7 cellular contexts compared by ENCODE assay signal in genomic region chr9:133149130-133150015, GRCh38. TPM values are rescaled to one million over a fixed set of nuclear protein-coding genes. Genes with fewer than 3 reads are reported as not detected.
DNase-seq lines count a peak whose midpoint lies in the region; ATAC-seq and TF ChIP-seq lines count a peak whose summit lies in the region.

No MANE protein-coding gene starts in this region.

- no peaks in the 10 kb centered on the region for H3K9me3 Mint-ChIP-seq in T-helper 1 cell treated with Interleukin-12 subunit alpha and Interleukin-12 subunit beta and Interleukin-4 antibody, amounts not matched to agents 30 μg/mL and 1 μg/mL, for 36 hours

- no peaks in the 10 kb centered on the region for H3K27me3 Mint-ChIP-seq in T-helper 1 cell treated with Interleukin-12 subunit alpha and Interleukin-12 subunit beta and Interleukin-4 antibody, amounts not matched to agents 30 μg/mL and 1 μg/mL, for 36 hours (ENCODE audit: low read depth)

- peak overlapping the region; percentile 74 for H3K4me3 Mint-ChIP-seq in T-helper 1 cell treated with Interleukin-12 subunit alpha and Interleukin-12 subunit beta and Interleukin-4 antibody, amounts not matched to agents 30 μg/mL and 1 μg/mL, for 36 hours

- H3K36me3 Mint-ChIP-seq in T-helper 1 cell treated with Interleukin-12 subunit alpha and Interleukin-12 subunit beta and Interleukin-4 antibody, amounts not matched to agents 30 μg/mL and 1 μg/mL, for 36 hours (ENCODE audit: low read depth) = peaks cover 1% of the 10 kb centered on the region

- H3K4me1 Mint-ChIP-seq in T-helper 1 cell treated with Interleukin-12 subunit alpha and Interleukin-12 subunit beta and Interleukin-4 antibody, amounts not matched to agents 30 μg/mL and 1 μg/mL, for 36 hours (ENCODE audit: low read depth) = peaks cover 29% of the 10 kb centered on the region

- peak; percentile 93 for DNase-seq in NCI-H1105 (lab: John Stamatoyannopoulos, UW)
- DNase-seq in anterior cingulate cortex (lab: John Stamatoyannopoulos, UW) = peak in 55 of 58 donors; percentile 33 to 92 (median 82)
- DNase-seq in hepatic stellate cell (ENCODE audit: low spot score) = peak; percentile 97
- DNase-seq in renal cortical epithelial cell (ENCODE audit: low read depth) = peak; percentile 47

- peak; percentile 71 for ATAC-seq in HG02759 (IDR thresholded peaks at IDR 0.05; ENCODE audit: unreplicated experiment)

- peak overlapping the region; percentile 68 for H3K27ac Mint-ChIP-seq in T-helper 1 cell treated with Interleukin-12 subunit alpha and Interleukin-12 subunit beta and Interleukin-4 antibody, amounts not matched to agents 30 μg/mL and 1 μg/mL, for 36 hours

- peak; percentile 62 for TF ChIP-seq POLR2A in GM15510 (IDR thresholded peaks at IDR 0.05; ENCODE audit: borderline replicate concordance, extremely low read depth, insufficient read length)

RNA-seq across cellular contexts. Expression of gene GBGT1, which starts 14.3 kb away (rescaled TPM):
- total RNA-seq in renal cortical epithelial cell = 3.1 and 5.1 TPM in 2 replicates

RNA-seq across cellular contexts. Expression of gene RALGDS, which starts 28.3 kb away (rescaled TPM):
- total RNA-seq in renal cortical epithelial cell = 16.0 and 35.4 TPM in 2 replicates

RNA-seq across cellular contexts. Expression of gene OBP2B, which starts 59.7 kb away (rescaled TPM):
- not detected in 2 replicates for total RNA-seq in renal cortical epithelial cell

Comparison
In these comparisons a context has a peak if more than half of its experiments do, and no peak if none do; other contexts are left out.
1. Peak in every context shown above with its lines: DNase-seq and ATAC-seq.
2. DNase-seq: peak in every context shown above with its lines; median percentile 97 in hepatic stellate cell; 93 in NCI-H1105; 82 in anterior cingulate cortex; 47 in renal cortical epithelial cell.